ENCODE assay signal across 8 cellular contexts in genomic region chr20:13231031-13231752, GRCh38. TPM values are rescaled to one million over a fixed set of nuclear protein-coding genes. Genes with fewer than 3 reads are reported as not detected.
DNase-seq lines count a peak whose midpoint lies in the region; ATAC-seq and TF ChIP-seq lines count a peak whose summit lies in the region.

No MANE protein-coding gene starts in this region.

- H3K4me1 Mint-ChIP-seq in activated naive CD8-positive, alpha-beta T cell treated with anti-CD3 and anti-CD28 coated beads, Interleukin-2, amount 10 ng/mL, durations not matched to agents 7 days and 5 days, result peaks cover 37% of the 10 kb centered on the region

- peaks cover 15% of the 10 kb centered on the region for H3K36me3 Mint-ChIP-seq in activated naive CD8-positive, alpha-beta T cell treated with anti-CD3 and anti-CD28 coated beads, Interleukin-2, amount 10 ng/mL, durations not matched to agents 7 days and 5 days

- POLR2A ChIA-PET in activated naive CD8-positive, alpha-beta T cell treated with anti-CD3 and anti-CD28 coated beads, Interleukin-2, amount 10 ng/mL, durations not matched to agents 7 days and 5 days (lab: Charles Lee), result interaction anchor here (0.6 to 1.7 kb wide), 3 partner anchors 10 to 16 kb away, joined by 3 to 7 read pairs (median 4); partner anchors contain the start of gene ISM1

- no peak overlapping the region for H3K4ac ChIP-seq in neuronal stem cell (ENCODE audit: low read length)

- H2BK5ac ChIP-seq in neuronal stem cell (ENCODE audit: low read length), result no peak overlapping the region

- DNase-seq in DND-41 (peak; percentile 32), RPMI7951 (ENCODE audit: low read depth) (peak; percentile 93), neuronal stem cell (ENCODE audit: low spot score) (no peak), NCI-H2081 (lab: John Stamatoyannopoulos, UW) (no peak), NCI-H1436 (lab: John Stamatoyannopoulos, UW) (no peak), SK-N-DZ (ENCODE audit: low spot score) (no peak)
- peak; percentile 54 for DNase-seq in activated naive CD8-positive, alpha-beta T cell treated with anti-CD3 and anti-CD28 coated beads, Interleukin-2, amount 10 ng/mL, durations not matched to agents 7 days and 5 days

- peak; percentile 83 for ATAC-seq in DND-41 (ENCODE audit: insufficient read depth, low read depth)
- peak; percentile 92 for ATAC-seq in activated naive CD8-positive, alpha-beta T cell treated with anti-CD3 and anti-CD28 coated beads, Interleukin-2, amount 10 ng/mL, durations not matched to agents 7 days and 5 days (ENCODE audit: low read depth)
- ATAC-seq in HG02870 (IDR thresholded peaks at IDR 0.05; ENCODE audit: unreplicated experiment), result no peak

- peak overlapping the region; percentile 52 for H3K18ac ChIP-seq in neuronal stem cell (ENCODE audit: low read length)

- TF ChIP-seq CTCF in DND-41 (IDR thresholded peaks at IDR 0.05; ENCODE audit: borderline replicate concordance, extremely low read depth, low read length, poor library complexity, severe bottlenecking), result no peak

- H3K79me2 ChIP-seq in DND-41 (ENCODE audit: insufficient read depth, low read length), result peaks cover 25% of the 10 kb centered on the region

- H3K9me3 ChIP-seq in DND-41 (ENCODE audit: insufficient read depth, low read length, severe bottlenecking) (no peaks in the 10 kb centered on the region), neuronal stem cell (replicated peaks in 1 of 2; ENCODE audit: control insufficient read depth in 2 of 2, insufficient read depth in 1 of 2, low read depth in 1 of 2, low read length in 2 of 2) (no peaks in the 10 kb centered on the region)

- H4K91ac ChIP-seq in neuronal stem cell (ENCODE audit: low read depth, low read length, poor library complexity), result no peak overlapping the region

- H2AK5ac ChIP-seq in neuronal stem cell (ENCODE audit: low read depth, low read length), result no peak overlapping the region

- H3K27me3 Mint-ChIP-seq in activated naive CD8-positive, alpha-beta T cell treated with anti-CD3 and anti-CD28 coated beads, Interleukin-2, amount 10 ng/mL, durations not matched to agents 7 days and 5 days, result no peaks in the 10 kb centered on the region

- H3K23ac ChIP-seq in neuronal stem cell (ENCODE audit: low read depth, low read length, poor library complexity), result no peak overlapping the region

- no peaks in the 10 kb centered on the region for H3K79me1 ChIP-seq in neuronal stem cell (ENCODE audit: low read depth, low read length)

- H3K27ac ChIP-seq in DND-41 (ENCODE audit: low read length) (peak overlapping the region; percentile 16; the same call in 1 of the 2 replicates), neuronal stem cell (replicated peaks; ENCODE audit: low read length) (no peak overlapping the region)

- peaks cover 36% of the 10 kb centered on the region for H3K4me1 ChIP-seq in DND-41 (ENCODE audit: insufficient read depth, low read length)
- H3K4me1 ChIP-seq in neuronal stem cell (ENCODE audit: control insufficient read depth in 2 of 2, insufficient read depth in 1 of 2, low read depth in 1 of 2, low read length in 2 of 2), result peaks cover 0 to 5% of the 10 kb centered on the region in 2 donors

- peak overlapping the region; percentile 93 for H3K27ac Mint-ChIP-seq in activated naive CD8-positive, alpha-beta T cell treated with anti-CD3 and anti-CD28 coated beads, Interleukin-2, amount 10 ng/mL, durations not matched to agents 7 days and 5 days

- no peaks in the 10 kb centered on the region for H3K27me3 ChIP-seq in DND-41 (ENCODE audit: insufficient read depth, low read length, poor library complexity)
- no peaks in the 10 kb centered on the region for H3K27me3 ChIP-seq in neuronal stem cell (ENCODE audit: control insufficient read depth in 3 of 3, insufficient read depth in 3 of 3, low read depth in 1 of 3, low read length in 3 of 3)

- no peaks in the 10 kb centered on the region for H3K36me3 ChIP-seq in DND-41 (ENCODE audit: insufficient read depth, low read length)
- H3K36me3 ChIP-seq in neuronal stem cell (replicated peaks in 1 of 2; ENCODE audit: control insufficient read depth in 2 of 2, insufficient read depth in 2 of 2, low read length in 2 of 2), result no peaks in the 10 kb centered on the region

- H2AFZ ChIP-seq in DND-41 (ENCODE audit: low read depth, low read length) (no peak overlapping the region), neuronal stem cell (ENCODE audit: low read length) (no peak overlapping the region)

- no peak overlapping the region for H3K4me3 ChIP-seq in DND-41 (ENCODE audit: low read depth in 1 of 2, low read length in 2 of 2)
- H3K4me3 ChIP-seq in neuronal stem cell (ENCODE audit: low read length in 2 of 2), result no peak overlapping the region

- no peak overlapping the region for H3K14ac ChIP-seq in neuronal stem cell (ENCODE audit: low read length)

- no peak overlapping the region for H4K8ac ChIP-seq in neuronal stem cell (ENCODE audit: low read depth, low read length)

- H3K4me3 Mint-ChIP-seq in activated naive CD8-positive, alpha-beta T cell treated with anti-CD3 and anti-CD28 coated beads, Interleukin-2, amount 10 ng/mL, durations not matched to agents 7 days and 5 days, result peak overlapping the region; percentile 73

- H2BK15ac ChIP-seq in neuronal stem cell (ENCODE audit: low read length), result no peak overlapping the region

- H2BK120ac ChIP-seq in neuronal stem cell (ENCODE audit: low read depth, low read length), result no peak overlapping the region

- H4K20me1 ChIP-seq in DND-41 (ENCODE audit: insufficient read depth, low read length), result no peaks in the 10 kb centered on the region

- WGBS in neuronal stem cell (ENCODE audit: extremely low coverage in 2 of 2, insufficient read length in 2 of 2, insufficient replicate concordance in 1 of 2), 2 donors, result no CpG with 5 or more reads among the region's 7 CpGs

- H2BK12ac ChIP-seq in neuronal stem cell (ENCODE audit: low read length), result no peak overlapping the region

- no peak overlapping the region for H3K9ac ChIP-seq in DND-41 (ENCODE audit: low read depth, low read length)
- H3K9ac ChIP-seq in neuronal stem cell (ENCODE audit: low read depth, low read length, poor library complexity), result no peak overlapping the region

- no peak overlapping the region for H3K4me2 ChIP-seq in DND-41 (ENCODE audit: insufficient read depth, low read length)
- no peak overlapping the region for H3K4me2 ChIP-seq in neuronal stem cell (ENCODE audit: insufficient read depth, low read length, poor library complexity, severe bottlenecking)

- peaks cover 2% of the 10 kb centered on the region for H3K9me3 Mint-ChIP-seq in activated naive CD8-positive, alpha-beta T cell treated with anti-CD3 and anti-CD28 coated beads, Interleukin-2, amount 10 ng/mL, durations not matched to agents 7 days and 5 days

RNA-seq across cellular contexts. Expression of gene ISM1, which starts 10.1 kb away (rescaled TPM):
- 0.39 and 0.48 TPM in 2 replicates for total RNA-seq in RPMI7951 (2014; rRNA removed; shearing (Covaris generic))
- 1 to 10 TPM; 2.3 to 3.0 TPM for total RNA-seq in activated naive CD8-positive, alpha-beta T cell treated with anti-CD3 and anti-CD28 coated beads, Interleukin-2, amount 10 ng/mL, durations not matched to agents 7 days and 5 days
- polyA plus RNA-seq in neuronal stem cell (2013, experiment 1 of 2), result 0.07 TPM
- polyA plus RNA-seq in neuronal stem cell (2013, experiment 2 of 2), result 0.03 TPM
- 0.14 TPM in 1 of 2 replicates, not detected in the other for polyA plus RNA-seq in SK-N-DZ (2014; cell fraction: cytosol; rRNA removed)
- not detected in 2 replicates for polyA plus RNA-seq in SK-N-DZ (2014; cell fraction: nucleus; rRNA removed)

Comparison
In these comparisons a context has a peak if more than half of its experiments do, and no peak if none do; other contexts are left out.
1. DNase-seq: peak in DND-41 (single experiment), RPMI7951 (single experiment) and activated naive CD8-positive, alpha-beta T cell treated with anti-CD3 and anti-CD28 coated beads, Interleukin-2, amount 10 ng/mL, durations not matched to agents 7 days and 5 days (single experiment); none in neuronal stem cell (single experiment), NCI-H2081 (0 of 2), NCI-H1436 (single experiment) and SK-N-DZ (single experiment).